Comparison of ENCODE assay signal across 1 cellular context in the genomic region with DNA sequence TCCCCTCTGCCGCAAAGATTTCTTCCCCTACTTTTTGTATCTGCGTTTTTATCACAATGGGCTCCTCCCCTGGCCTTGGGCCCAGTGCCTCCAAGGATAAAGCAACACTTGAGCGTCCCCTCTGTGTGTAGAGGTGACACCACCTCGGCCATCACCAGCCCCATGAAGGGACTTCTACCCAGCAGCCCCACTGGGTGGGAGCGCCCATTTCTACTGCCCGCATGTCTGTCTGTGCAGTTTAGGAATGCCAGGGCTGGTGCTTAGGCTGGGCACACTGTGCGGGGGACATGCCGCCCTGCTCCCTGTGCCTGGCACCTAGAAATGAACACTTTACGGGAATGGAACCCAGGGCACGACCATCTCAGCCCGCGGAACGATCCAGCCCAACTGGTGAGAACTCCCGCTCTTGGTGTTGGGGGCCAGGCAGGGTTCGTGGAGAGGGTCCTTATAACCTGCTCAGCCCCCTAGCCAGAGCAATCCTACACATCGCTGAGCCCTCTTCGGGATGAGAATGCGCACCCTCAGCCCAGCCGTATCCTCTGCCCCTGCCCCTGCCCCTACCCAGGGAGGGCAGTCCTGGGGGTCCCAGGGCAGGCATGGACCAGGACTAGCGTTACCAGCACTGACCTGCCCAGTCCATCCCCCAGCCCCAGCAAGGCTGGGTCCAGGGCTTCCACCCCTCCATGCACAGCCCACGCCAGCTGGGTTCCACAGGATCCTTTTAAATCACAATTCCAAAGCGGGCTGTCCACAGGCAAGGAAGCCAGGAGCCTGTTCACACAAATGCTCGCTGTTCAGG.
TF ChIP-seq lines count a peak whose summit lies in the region.

No MANE protein-coding gene starts in this region.

TF ChIP-seq in IMR-90, 13 proteins besides CTCF, POLR2A, EP300 and RAD21:
- TF ChIP-seq MAFK (IDR thresholded peaks at IDR 0.05; ENCODE audit: low read depth, low read length) (no peak), CHD1 (IDR thresholded peaks at IDR 0.05; ENCODE audit: low read depth, low read length) (no peak), FOS (IDR thresholded peaks at IDR 0.05; ENCODE audit: low read depth, low read length) (no peak), RCOR1 (IDR thresholded peaks at IDR 0.05; ENCODE audit: insufficient replicate concordance, low read length) (no peak), RFX5 (IDR thresholded peaks at IDR 0.05; ENCODE audit: low read depth, low read length) (no peak), MXI1 (IDR thresholded peaks at IDR 0.05; ENCODE audit: borderline replicate concordance, low read depth, low read length) (no peak), NFE2L2 (IDR thresholded peaks at IDR 0.05; ENCODE audit: low read depth, low read length) (no peak), CEBPB (IDR thresholded peaks at IDR 0.05; ENCODE audit: low read depth, low read length) (no peak), SMC3 (IDR thresholded peaks at IDR 0.05; ENCODE audit: low read depth, low read length) (no peak), BHLHE40 (IDR thresholded peaks at IDR 0.05; ENCODE audit: low read depth, low read length) (no peak), MAZ (IDR thresholded peaks at IDR 0.05; ENCODE audit: borderline replicate concordance, low read depth, low read length) (no peak)
- TF ChIP-seq, protein P1, sequence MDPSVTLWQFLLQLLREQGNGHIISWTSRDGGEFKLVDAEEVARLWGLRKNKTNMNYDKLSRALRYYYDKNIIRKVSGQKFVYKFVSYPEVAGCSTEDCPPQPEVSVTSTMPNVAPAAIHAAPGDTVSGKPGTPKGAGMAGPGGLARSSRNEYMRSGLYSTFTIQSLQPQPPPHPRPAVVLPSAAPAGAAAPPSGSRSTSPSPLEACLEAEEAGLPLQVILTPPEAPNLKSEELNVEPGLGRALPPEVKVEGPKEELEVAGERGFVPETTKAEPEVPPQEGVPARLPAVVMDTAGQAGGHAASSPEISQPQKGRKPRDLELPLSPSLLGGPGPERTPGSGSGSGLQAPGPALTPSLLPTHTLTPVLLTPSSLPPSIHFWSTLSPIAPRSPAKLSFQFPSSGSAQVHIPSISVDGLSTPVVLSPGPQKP (IDR thresholded peaks at IDR 0.05; ENCODE audit: borderline replicate concordance, low read depth, low read length) = no peak
- TF ChIP-seq, protein P2, sequence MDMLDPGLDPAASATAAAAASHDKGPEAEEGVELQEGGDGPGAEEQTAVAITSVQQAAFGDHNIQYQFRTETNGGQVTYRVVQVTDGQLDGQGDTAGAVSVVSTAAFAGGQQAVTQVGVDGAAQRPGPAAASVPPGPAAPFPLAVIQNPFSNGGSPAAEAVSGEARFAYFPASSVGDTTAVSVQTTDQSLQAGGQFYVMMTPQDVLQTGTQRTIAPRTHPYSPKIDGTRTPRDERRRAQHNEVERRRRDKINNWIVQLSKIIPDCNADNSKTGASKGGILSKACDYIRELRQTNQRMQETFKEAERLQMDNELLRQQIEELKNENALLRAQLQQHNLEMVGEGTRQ (IDR thresholded peaks at IDR 0.05; ENCODE audit: low read depth, low read length) = no peak
